ENCODE assay signal across 1 cellular context in the genomic region with DNA sequence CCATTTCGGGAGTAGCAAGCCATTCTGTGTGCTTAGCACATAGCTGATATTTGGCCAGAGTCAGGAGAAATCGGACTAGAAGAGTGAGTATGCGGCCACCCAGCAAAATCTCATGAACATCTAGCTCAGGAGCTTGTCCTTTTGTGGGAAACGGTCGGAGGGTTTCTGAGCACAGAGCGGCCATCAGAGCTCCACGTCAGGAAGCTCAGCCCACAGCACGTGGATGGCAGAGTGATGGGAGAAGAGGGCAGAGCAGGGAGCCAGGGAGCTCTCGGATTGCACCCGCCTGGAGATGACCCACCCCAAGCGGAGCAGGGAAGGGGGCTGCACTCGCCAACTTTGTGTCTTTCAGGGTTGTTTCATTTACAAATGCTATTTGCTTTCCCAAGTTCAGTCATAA.
TF ChIP-seq lines count a peak whose summit lies in the region.

No MANE protein-coding gene starts in this region.

TF ChIP-seq in HCT116, 20 proteins besides CTCF, POLR2A, EP300 and RAD21:
- TF ChIP-seq CEBPB (IDR thresholded peaks at IDR 0.05; ENCODE audit: low read depth) (no peak), MAX (IDR thresholded peaks at IDR 0.05) (no peak)
TF ChIP-seq in HCT116: peak in this region for 0.
